In genomic region chr17:81867952-81868673, GRCh38 we compare ENCODE assay signal across 8 cellular contexts. TPM values are rescaled to one million over a fixed set of nuclear protein-coding genes. Genes with fewer than 3 reads are reported as not detected.
DNase-seq lines count a peak whose midpoint lies in the region; ATAC-seq and TF ChIP-seq lines count a peak whose summit lies in the region.

No MANE protein-coding gene starts in this region.

- ATAC-seq in PC-3 = peak; percentile 3

- TF ChIP-seq CTCF in PC-3 (conservative IDR thresholded peaks at IDR 0.05; ENCODE audit: low read depth, low read length) (no peak), prostate gland (IDR thresholded peaks at IDR 0.05) (no peak)

- no peaks in the 10 kb centered on the region for H3K9me3 ChIP-seq in PC-3 (ENCODE audit: low read length)
- H3K9me3 ChIP-seq in prostate gland = no peaks in the 10 kb centered on the region
- no peaks in the 10 kb centered on the region for H3K9me3 ChIP-seq in SJCRH30 (replicated peaks)

- no peak for DNase-seq in PC-3
- DNase-seq in prostate gland (ENCODE audit: low spot score) = no peak
- no peak for DNase-seq in SJCRH30
- no peak for DNase-seq in NCI-H1930 (lab: John Stamatoyannopoulos, UW)
- DNase-seq in middle frontal gyrus (ENCODE audit: extremely low spot score, low spot score) = no peak
- no peak for DNase-seq in mesenteric fat pad (ENCODE audit: low spot score)

- H3K9me2 ChIP-seq in PC-3 (replicated peaks; ENCODE audit: low read length) = no peaks in the 10 kb centered on the region

- H3K4me1 ChIP-seq in PC-3 (ENCODE audit: insufficient read depth, low read length) (peaks cover 61% of the 10 kb centered on the region), prostate gland (replicated peaks) (peaks cover 21% of the 10 kb centered on the region), SJCRH30 (peaks cover 7% of the 10 kb centered on the region)

- TF ChIP-seq POLR2A in GM15510 (IDR thresholded peaks at IDR 0.05; ENCODE audit: borderline replicate concordance, extremely low read depth, insufficient read length) (peak; percentile 35), prostate gland (IDR thresholded peaks at IDR 0.05) (no peak)

- no peak overlapping the region for H2AFZ ChIP-seq in PC-3 (ENCODE audit: low read length)

- H3K9ac ChIP-seq in PC-3 (ENCODE audit: low read length) = peak overlapping the region; percentile 21; the same call in 1 of the 2 replicates

- POLR2A ChIA-PET in PC-3 (lab: Charles Lee; ENCODE audit: unreplicated experiment) = no interaction called here

- peaks cover 22% of the 10 kb centered on the region for H3F3A ChIP-seq in PC-3 (ENCODE audit: low read length, unreplicated experiment)

- peaks cover 6% of the 10 kb centered on the region; the same call in 1 of the 2 replicates for H4K20me1 ChIP-seq in PC-3 (ENCODE audit: low read length)

- WGBS in prostate gland = 52% methylated on average over 26 of the region's 31 CpGs

- no peaks in the 10 kb centered on the region for H3K27me3 Mint-ChIP-seq in dendritic cell treated with granulocyte-macrophage colony-stimulating factor and Interleukin-4, amounts not matched to agents 40 ng/mL and 50 ng/mL, for 4 days

- peak overlapping the region; percentile 95 for H3K27ac ChIP-seq in PC-3 (ENCODE audit: low read length)
- peak overlapping the region; percentile 90 to 96 for H3K27ac ChIP-seq in prostate gland
- no peak overlapping the region for H3K27ac ChIP-seq in SJCRH30

- H3K27me3 ChIP-seq in PC-3 (ENCODE audit: low read length) (no peaks in the 10 kb centered on the region), prostate gland (replicated peaks; ENCODE audit: insufficient read depth) (no peaks in the 10 kb centered on the region), SJCRH30 (no peaks in the 10 kb centered on the region)

- BruUV-seq in PC-3 (replicated peaks; lab: Mats Ljungman, UMichigan) = no TSS peak

- peak overlapping the region; percentile 38 for H3K27ac Mint-ChIP-seq in dendritic cell treated with granulocyte-macrophage colony-stimulating factor and Interleukin-4, amounts not matched to agents 40 ng/mL and 50 ng/mL, for 4 days

- peaks cover 64% of the 10 kb centered on the region for H3K4me1 Mint-ChIP-seq in dendritic cell treated with granulocyte-macrophage colony-stimulating factor and Interleukin-4, amounts not matched to agents 40 ng/mL and 50 ng/mL, for 4 days (ENCODE audit: low read depth)

- H3K36me3 ChIP-seq in PC-3 (ENCODE audit: low read depth, low read length) (peaks cover 15% of the 10 kb centered on the region; the same call in 1 of the 2 replicates), prostate gland (peaks cover 0 to 10% of the 10 kb centered on the region in 2 donors), SJCRH30 (peaks cover 25% of the 10 kb centered on the region)

- H3K4me3 ChIP-seq in PC-3 (ENCODE audit: low read length) (no peak overlapping the region), prostate gland (no peak overlapping the region), SJCRH30 (no peak overlapping the region)

- peaks cover 47% of the 10 kb centered on the region for H3K79me2 ChIP-seq in PC-3 (ENCODE audit: low read length)

- CTCF ChIA-PET in PC-3 (lab: Charles Lee) = no interaction called here

- peak overlapping the region; percentile 59 for H3K4me2 ChIP-seq in PC-3 (ENCODE audit: low read length)

- peak overlapping the region; percentile 48 for H3K4me3 Mint-ChIP-seq in dendritic cell treated with granulocyte-macrophage colony-stimulating factor and Interleukin-4, amounts not matched to agents 40 ng/mL and 50 ng/mL, for 4 days

- H3K36me3 Mint-ChIP-seq in dendritic cell treated with granulocyte-macrophage colony-stimulating factor and Interleukin-4, amounts not matched to agents 40 ng/mL and 50 ng/mL, for 4 days (ENCODE audit: low read depth) = peaks cover 86% of the 10 kb centered on the region

- intact Hi-C loops in PC-3 (cut with micrococcal nuclease) (no loop called here), prostate gland (cut with DNase I) (no loop called here)
- intact Hi-C loops in dendritic cell treated with granulocyte-macrophage colony-stimulating factor and Interleukin-4, amounts not matched to agents 40 ng/mL and 50 ng/mL, for 4 days (cut with micrococcal nuclease) = loop anchor here (10.0 kb wide), 1 partner anchor 57 kb away; the partner anchor contains the start of gene MAFG

- no peaks in the 10 kb centered on the region for H3K9me3 Mint-ChIP-seq in dendritic cell treated with granulocyte-macrophage colony-stimulating factor and Interleukin-4, amounts not matched to agents 40 ng/mL and 50 ng/mL, for 4 days

RNA-seq across cellular contexts. Expression of gene ARHGDIA, which starts 3.0 kb away (rescaled TPM):
- total RNA-seq in PC-3 (2014; rRNA removed) (201 and 261 TPM in 2 replicates), prostate gland (100 to 1,000 TPM; 193 to 274 TPM), mesenteric fat pad (521 TPM)
- total RNA-seq in SJCRH30 (2014; rRNA removed; shearing (Covaris generic)) = 201 and 216 TPM in 2 replicates

RNA-seq across cellular contexts. Expression of gene P4HB, which starts 7.8 kb away (rescaled TPM):
- total RNA-seq in PC-3 (2014; rRNA removed) = 969 and 1,089 TPM in 2 replicates
- 1,000 to 10,000 TPM in 1 of 2 donors, 100 to 1,000 TPM in 1; 509 to 2,101 TPM for total RNA-seq in prostate gland
- total RNA-seq in SJCRH30 (2014; rRNA removed; shearing (Covaris generic)) = 558 and 620 TPM in 2 replicates
- 575 TPM for total RNA-seq in mesenteric fat pad

RNA-seq across cellular contexts. Expression of gene ALYREF, which starts 23.3 kb away (rescaled TPM):
- total RNA-seq in PC-3 (2014; rRNA removed) (496 and 633 TPM in 2 replicates), prostate gland (100 to 1,000 TPM in 1 of 2 donors, 10 to 100 TPM in 1; 83.9 to 108 TPM), mesenteric fat pad (46.2 TPM)
- total RNA-seq in SJCRH30 (2014; rRNA removed; shearing (Covaris generic)) = 512 and 516 TPM in 2 replicates

RNA-seq across cellular contexts. Expression of gene ANAPC11, which starts 23.4 kb away (rescaled TPM):
- total RNA-seq in PC-3 (2014; rRNA removed) (243 and 268 TPM in 2 replicates), prostate gland (100 to 1,000 TPM; 128 to 278 TPM), mesenteric fat pad (102 TPM)
- 266 and 312 TPM in 2 replicates for total RNA-seq in SJCRH30 (2014; rRNA removed; shearing (Covaris generic))

RNA-seq across cellular contexts. Expression of gene PPP1R27, which starts 33.3 kb away (rescaled TPM):
- total RNA-seq in PC-3 (2014; rRNA removed) (not detected in 2 replicates), prostate gland (1 to 10 TPM in 1 of 2 donors, not detected in 1; 1.6 TPM), mesenteric fat pad (not detected)
- total RNA-seq in SJCRH30 (2014; rRNA removed; shearing (Covaris generic)) = not detected in 2 replicates
